Comparison of ENCODE assay signal across 39 cellular contexts in the genomic region with DNA sequence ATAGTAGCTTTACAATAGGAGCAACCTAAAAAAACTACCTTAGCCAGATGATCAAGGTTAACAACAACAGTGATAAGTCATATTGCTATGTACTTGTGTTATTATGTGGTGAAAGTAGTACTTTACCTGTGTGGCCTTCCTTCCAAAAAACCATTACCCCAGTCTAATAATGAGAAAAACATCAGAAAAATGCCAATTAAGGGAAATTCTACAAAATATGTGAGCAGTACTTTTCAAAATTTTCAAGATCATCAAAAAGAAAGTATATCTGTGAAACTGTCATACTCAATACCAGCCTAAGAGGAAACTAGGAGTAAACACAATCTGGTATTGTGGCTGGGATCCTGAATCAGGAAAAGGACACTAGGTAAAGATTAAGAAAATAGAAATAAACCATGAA.
"Had no signal": no experiment of that assay in that cellular context is flagged by ENCODE, and none has a peak within 500 bp of the region (broad histone marks: within the 10 kb centered on the region; RNA-seq: fewer than 3 reads in every experiment).

No MANE protein-coding gene starts in this region.

- H3K4me1 Mint-ChIP-seq: activated naive CD4-positive, alpha-beta T cell treated with anti-CD3 and anti-CD28 coated beads, Interleukin-2, amount 10 ng/mL, durations not matched to agents 7 days and 5 days; activated naive CD4-positive, alpha-beta T cell treated with anti-CD3 and anti-CD28 coated beads, Interleukin-2, amount 50 U/mL, for 24 hours; activated naive CD8-positive, alpha-beta T cell treated with anti-CD3 and anti-CD28 coated beads for 36 hours; activated naive CD8-positive, alpha-beta T cell treated with anti-CD3 and anti-CD28 coated beads, Interleukin-2, amount 10 ng/mL, durations not matched to agents 7 days and 5 days; activated naive CD8-positive, alpha-beta T cell treated with anti-CD3 and anti-CD28 coated beads, Interleukin-2, amount 50 U/mL, for 24 hours; activated T-helper 17 cell treated with anti-CD3 and anti-CD28 coated beads, Interleukin-2, amount 50 U/mL, for 72 hours; brain; central memory CD8-positive, alpha-beta T cell had no signal

- ATAC-seq: activated naive CD4-positive, alpha-beta T cell treated with anti-CD3 and anti-CD28 coated beads, Interleukin-2, amount 50 U/mL, for 72 hours; activated naive CD8-positive, alpha-beta T cell treated with anti-CD3 and anti-CD28 coated beads, Interleukin-2, amount 50 U/mL, for 24 hours; activated T-cell treated with anti-CD3 and anti-CD28 coated beads, Interleukin-2, amount 50 U/mL, for 4 hours; activated T-cell treated with anti-CD3 and anti-CD28 coated beads, Interleukin-2, amount 50 U/mL, for 72 hours; activated T-helper 17 cell treated with anti-CD3 and anti-CD28 coated beads, Interleukin-2, amount 50 U/mL, for 72 hours; body of pancreas had no signal

- DNase-seq: activated effector memory CD4-positive, alpha-beta T cell treated with anti-CD3 and anti-CD28 coated beads, Interleukin-2, amount 50 U/mL, for 16 hours; activated effector memory CD4-positive, alpha-beta T cell treated with Interleukin-2 at 50 U/mL for 16 hours; activated gamma-delta T cell; activated gamma-delta T cell treated with Interleukin-2 at 50 U/mL for 16 hours; activated naive CD4-positive, alpha-beta T cell; activated naive CD4-positive, alpha-beta T cell treated with anti-CD3 and anti-CD28 coated beads for 36 hours; activated naive CD4-positive, alpha-beta T cell treated with anti-CD3 and anti-CD28 coated beads, Interleukin-2, amount 10 ng/mL, durations not matched to agents 7 days and 5 days; activated naive CD4-positive, alpha-beta T cell treated with anti-CD3 and anti-CD28 coated beads, Interleukin-2, amount 50 U/mL, for 16 hours; activated naive CD4-positive, alpha-beta T cell treated with Interleukin-2 at 50 U/mL for 16 hours; activated naive CD8-positive, alpha-beta T cell treated with anti-CD3 and anti-CD28 coated beads for 36 hours; activated naive CD8-positive, alpha-beta T cell treated with anti-CD3 and anti-CD28 coated beads, Interleukin-2, amount 10 ng/mL, durations not matched to agents 7 days and 5 days; activated naive CD8-positive, alpha-beta T cell treated with anti-CD3 and anti-CD28 coated beads, Interleukin-2, amount 50 U/mL, for 24 hours; activated T-cell treated with anti-CD3 and anti-CD28 coated beads, Interleukin-2, amount 50 U/mL, for 24 hours; activated T-cell treated with anti-CD3 and anti-CD28 coated beads, Interleukin-2, amount 50 U/mL, for 4 hours; activated T-cell treated with anti-CD3 and anti-CD28 coated beads, Interleukin-2, amount 50 U/mL, for 48 hours; activated T-cell treated with anti-CD3 and anti-CD28 coated beads, Interleukin-2, amount 50 U/mL, for 72 hours; adrenal gland; amniotic stem cell; amygdala; anterior cingulate cortex; aorta; body of pancreas; brain microvascular endothelial cell; caudate nucleus; central memory CD4-positive, alpha-beta T cell; cerebellar nuclear complex had no signal

- H3K9me3 Mint-ChIP-seq: activated naive CD8-positive, alpha-beta T cell treated with anti-CD3 and anti-CD28 coated beads, Interleukin-2, amount 50 U/mL, for 24 hours; activated T-helper 2 cell treated with anti-CD3 and anti-CD28 coated beads, Interferon-gamma antibody, Interleukin-2, Interleukin-4, amounts not matched to agents 10 μg/mL and 5 μg/mL and 100 μg/mL, durations not matched to agents 14 hours and 24 hours and 36 hours had no signal

- H3K4me3 ChIP-seq: adrenal gland, ascending aorta, body of pancreas, breast epithelium, cardiac muscle cell had no signal

- H3K27ac Mint-ChIP-seq: activated naive CD4-positive, alpha-beta T cell treated with anti-CD3 and anti-CD28 coated beads for 36 hours; activated naive CD4-positive, alpha-beta T cell treated with anti-CD3 and anti-CD28 coated beads, Interleukin-2, amount 10 ng/mL, durations not matched to agents 7 days and 5 days; activated naive CD4-positive, alpha-beta T cell treated with anti-CD3 and anti-CD28 coated beads, Interleukin-2, amount 50 U/mL, for 24 hours; activated naive CD4-positive, alpha-beta T cell treated with anti-CD3 and anti-CD28 coated beads, Interleukin-2, amount 50 U/mL, for 72 hours; activated naive CD8-positive, alpha-beta T cell; activated naive CD8-positive, alpha-beta T cell treated with anti-CD3 and anti-CD28 coated beads for 36 hours; activated naive CD8-positive, alpha-beta T cell treated with anti-CD3 and anti-CD28 coated beads, Interleukin-2, amount 10 ng/mL, durations not matched to agents 7 days and 5 days; activated naive CD8-positive, alpha-beta T cell treated with anti-CD3 and anti-CD28 coated beads, Interleukin-2, amount 50 U/mL, for 24 hours; activated T-cell treated with anti-CD3 and anti-CD28 coated beads, Interleukin-2, amount 50 U/mL, for 24 hours; activated T-cell treated with anti-CD3 and anti-CD28 coated beads, Interleukin-2, amount 50 U/mL, for 72 hours; activated T-helper 1 cell treated with anti-CD3 and anti-CD28 coated beads, Interleukin-12 subunit alpha, Interleukin-12 subunit beta, Interleukin-2, Interleukin-4 antibody, amounts not matched to agents 30 ng/mL and 10 ng/mL and 1 ng/mL, durations not matched to agents 14 hours and 24 hours and 36 hours; activated T-helper 17 cell treated with anti-CD3 and anti-CD28 coated beads, Interleukin-2, amount 50 U/mL, for 72 hours; activated T-helper 2 cell treated with anti-CD3 and anti-CD28 coated beads, Interferon-gamma antibody, Interleukin-2, Interleukin-4, amounts not matched to agents 10 μg/mL and 5 μg/mL and 100 μg/mL, durations not matched to agents 14 hours and 24 hours and 36 hours; brain had no signal

- H3K4me3 Mint-ChIP-seq: activated naive CD4-positive, alpha-beta T cell treated with anti-CD3 and anti-CD28 coated beads for 36 hours; activated naive CD4-positive, alpha-beta T cell treated with anti-CD3 and anti-CD28 coated beads, Interleukin-2, amount 10 ng/mL, durations not matched to agents 7 days and 5 days; activated naive CD4-positive, alpha-beta T cell treated with anti-CD3 and anti-CD28 coated beads, Interleukin-2, amount 50 U/mL, for 24 hours; activated naive CD8-positive, alpha-beta T cell; activated naive CD8-positive, alpha-beta T cell treated with anti-CD3 and anti-CD28 coated beads for 36 hours; activated naive CD8-positive, alpha-beta T cell treated with anti-CD3 and anti-CD28 coated beads, Interleukin-2, amount 10 ng/mL, durations not matched to agents 7 days and 5 days; activated naive CD8-positive, alpha-beta T cell treated with anti-CD3 and anti-CD28 coated beads, Interleukin-2, amount 50 U/mL, for 24 hours; activated T-cell treated with anti-CD3 and anti-CD28 coated beads, Interleukin-2, amount 50 U/mL, for 24 hours; activated T-cell treated with anti-CD3 and anti-CD28 coated beads, Interleukin-2, amount 50 U/mL, for 4 hours; activated T-cell treated with anti-CD3 and anti-CD28 coated beads, Interleukin-2, amount 50 U/mL, for 72 hours; activated T-helper 1 cell treated with anti-CD3 and anti-CD28 coated beads, Interleukin-12 subunit alpha, Interleukin-12 subunit beta, Interleukin-2, Interleukin-4 antibody, amounts not matched to agents 30 ng/mL and 10 ng/mL and 1 ng/mL, durations not matched to agents 14 hours and 24 hours and 36 hours; activated T-helper 17 cell treated with anti-CD3 and anti-CD28 coated beads, Interleukin-2, amount 50 U/mL, for 72 hours; brain; central memory CD8-positive, alpha-beta T cell had no signal

- H3K9me3 ChIP-seq: adrenal gland, ascending aorta had no signal

- H3K27me3 ChIP-seq: adrenal gland, ascending aorta, body of pancreas, brain microvascular endothelial cell, breast epithelium, cardiac muscle cell had no signal

- H3K27ac ChIP-seq: adrenal gland, ascending aorta, body of pancreas, brain microvascular endothelial cell, breast epithelium, cardiac muscle cell had no signal

- FAIRE-seq: astrocyte, bronchial epithelial cell had no signal

- H3K4me1 ChIP-seq: adrenal gland, ascending aorta, body of pancreas, breast epithelium had no signal

- H3K36me3 ChIP-seq: adrenal gland, ascending aorta, brain microvascular endothelial cell, breast epithelium, cardiac muscle cell had no signal

- H3K27me3 Mint-ChIP-seq: activated naive CD4-positive, alpha-beta T cell treated with anti-CD3 and anti-CD28 coated beads, Interleukin-2, amount 10 ng/mL, durations not matched to agents 7 days and 5 days; activated naive CD4-positive, alpha-beta T cell treated with anti-CD3 and anti-CD28 coated beads, Interleukin-2, amount 50 U/mL, for 24 hours; activated naive CD8-positive, alpha-beta T cell; activated naive CD8-positive, alpha-beta T cell treated with anti-CD3 and anti-CD28 coated beads, Interleukin-2, amount 10 ng/mL, durations not matched to agents 7 days and 5 days; activated naive CD8-positive, alpha-beta T cell treated with anti-CD3 and anti-CD28 coated beads, Interleukin-2, amount 50 U/mL, for 24 hours; activated T-cell treated with anti-CD3 and anti-CD28 coated beads, Interleukin-2, amount 50 U/mL, for 24 hours; activated T-helper 17 cell treated with anti-CD3 and anti-CD28 coated beads, Interleukin-2, amount 50 U/mL, for 72 hours; brain; central memory CD8-positive, alpha-beta T cell had no signal

- H3K36me3 Mint-ChIP-seq: activated naive CD4-positive, alpha-beta T cell treated with anti-CD3 and anti-CD28 coated beads, Interleukin-2, amount 10 ng/mL, durations not matched to agents 7 days and 5 days; activated naive CD4-positive, alpha-beta T cell treated with anti-CD3 and anti-CD28 coated beads, Interleukin-2, amount 50 U/mL, for 24 hours; activated naive CD8-positive, alpha-beta T cell; activated naive CD8-positive, alpha-beta T cell treated with anti-CD3 and anti-CD28 coated beads for 36 hours; activated naive CD8-positive, alpha-beta T cell treated with anti-CD3 and anti-CD28 coated beads, Interleukin-2, amount 10 ng/mL, durations not matched to agents 7 days and 5 days; brain had no signal
